8 cellular contexts compared by ENCODE assay signal in the genomic region with DNA sequence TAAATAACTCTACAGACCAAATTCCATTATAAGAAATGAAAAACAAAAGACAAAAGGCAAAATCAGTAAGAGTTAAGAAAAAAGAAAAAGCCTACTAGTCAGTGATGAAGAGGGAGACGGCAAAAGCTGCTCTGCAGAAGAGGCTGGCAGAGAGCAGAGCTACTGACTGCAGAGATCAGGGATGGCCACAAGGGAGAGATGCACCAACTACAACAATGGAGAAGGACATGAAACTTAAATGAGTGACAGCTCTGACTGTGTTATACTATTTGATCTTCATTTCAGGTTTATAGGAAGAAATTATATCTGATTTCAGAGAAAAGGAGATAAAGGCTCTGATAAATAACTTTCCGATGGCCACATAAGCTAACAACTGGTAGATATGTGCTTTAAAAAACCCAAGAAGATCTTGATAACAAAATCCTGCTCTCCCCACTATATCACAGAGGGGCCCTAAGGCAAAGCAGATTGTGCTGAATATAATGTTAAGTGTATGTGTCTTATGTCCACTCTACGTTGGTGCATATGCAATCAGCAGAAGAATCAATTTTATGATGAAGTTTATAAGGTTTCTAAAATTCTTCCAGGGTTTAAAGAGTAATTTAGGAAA. TPM values are rescaled to one million over a fixed set of nuclear protein-coding genes. Genes with fewer than 3 reads are reported as not detected.
DNase-seq lines count a peak whose midpoint lies in the region; ATAC-seq, FAIRE-seq and TF ChIP-seq lines count a peak whose summit lies in the region.

No MANE protein-coding gene starts in this region.

- CTCF ChIA-PET in activated CD8-positive, alpha-beta T cell treated with anti-CD3 and anti-CD28 coated beads for 36 hours (lab: Charles Lee) = interaction anchor here (0.8 to 2.3 kb wide), 10 partner anchors 9 to 129 kb away, joined by 3 to 9 read pairs (median 4); no protein-coding TSS in a partner anchor

- H3K27ac Mint-ChIP-seq in activated CD8-positive, alpha-beta T cell treated with anti-CD3 and anti-CD28 coated beads for 36 hours = no peak overlapping the region

- POLR2A ChIA-PET in activated CD8-positive, alpha-beta T cell treated with anti-CD3 and anti-CD28 coated beads for 36 hours (lab: Charles Lee) = interaction anchor here (0.6 kb wide), 1 partner anchor 58 kb away, joined by 3 read pairs; the partner anchor contains the start of gene COX18

- DNase-seq in NCI-H2171 treated with DMSO at 0.1 percent for 48 hours (lab: John Stamatoyannopoulos, UW) = peak; percentile 2
- DNase-seq in NCI-H2171 (lab: John Stamatoyannopoulos, UW) = no peak
- peak; percentile 14 for DNase-seq in activated CD8-positive, alpha-beta T cell treated with anti-CD3 and anti-CD28 coated beads for 36 hours
- DNase-seq in iPS-NIHi11 (ENCODE audit: low spot score) = peak; percentile 29
- DNase-seq in ureter (ENCODE audit: low spot score) = no peak
- no peak for DNase-seq in GM12892 (ENCODE audit: insufficient read length)
- no peak for DNase-seq in NCI-H2227 treated with DMSO at 0.1 percent for 48 hours (lab: John Stamatoyannopoulos, UW)

- no peak for TF ChIP-seq POLR2A in GM12892 (IDR thresholded peaks at IDR 0.05; ENCODE audit: low read depth, low read length)

- no peak for TF ChIP-seq CTCF in activated CD8-positive, alpha-beta T cell treated with anti-CD3 and anti-CD28 coated beads for 36 hours (IDR thresholded peaks at IDR 0.05)

- no peaks in the 10 kb centered on the region for H3K4me1 Mint-ChIP-seq in activated CD8-positive, alpha-beta T cell treated with anti-CD3 and anti-CD28 coated beads for 36 hours (ENCODE audit: low read depth)

- H3K36me3 Mint-ChIP-seq in activated CD8-positive, alpha-beta T cell treated with anti-CD3 and anti-CD28 coated beads for 36 hours (ENCODE audit: low read depth) = peaks cover 23% of the 10 kb centered on the region

- H3K4me3 Mint-ChIP-seq in activated CD8-positive, alpha-beta T cell treated with anti-CD3 and anti-CD28 coated beads for 36 hours = no peak overlapping the region

- no peaks in the 10 kb centered on the region for H3K9me3 Mint-ChIP-seq in activated CD8-positive, alpha-beta T cell treated with anti-CD3 and anti-CD28 coated beads for 36 hours

- H3K27me3 Mint-ChIP-seq in activated CD8-positive, alpha-beta T cell treated with anti-CD3 and anti-CD28 coated beads for 36 hours = no peaks in the 10 kb centered on the region

- ATAC-seq in HG03103 (IDR thresholded peaks at IDR 0.05; ENCODE audit: low read depth, unreplicated experiment) = peak; percentile 91
- ATAC-seq in activated CD8-positive, alpha-beta T cell treated with anti-CD3 and anti-CD28 coated beads for 36 hours = peak; percentile 86

- intact Hi-C loops in activated CD8-positive, alpha-beta T cell treated with anti-CD3 and anti-CD28 coated beads for 36 hours (cut with micrococcal nuclease) = no loop called here

- FAIRE-seq in GM12892 (lab: Jason Lieb, UNC) = no peak

RNA-seq across cellular contexts. Expression of gene COX18, which starts 58.4 kb away (rescaled TPM):
- total RNA-seq in activated CD8-positive, alpha-beta T cell treated with anti-CD3 and anti-CD28 coated beads for 36 hours = 10 to 100 TPM; 25.7 to 26.8 TPM
- 18.6 TPM for total RNA-seq in ureter
- polyA plus RNA-seq in GM12892 (2012; ENCODE audit: missing spikeins) = 15.2 TPM

Comparison
In these comparisons a context has a peak if more than half of its experiments do, and no peak if none do; other contexts are left out.
1. DNase-seq: peak in NCI-H2171 treated with DMSO at 0.1 percent for 48 hours (single experiment), activated CD8-positive, alpha-beta T cell treated with anti-CD3 and anti-CD28 coated beads for 36 hours (single experiment) and iPS-NIHi11 (single experiment); none in NCI-H2171 (single experiment), ureter (single experiment), GM12892 (single experiment) and NCI-H2227 treated with DMSO at 0.1 percent for 48 hours (single experiment).